ENCODE assay signal across 23 cellular contexts in genomic region chr20:59802471-59803221, GRCh38.
A peak's percentile ranks its signal among the peaks of the same experiment; 100 is the strongest.
DNase-seq lines count a peak whose midpoint lies in the region; ATAC-seq and TF ChIP-seq lines count a peak whose summit lies in the region.
"Had no signal": no experiment of that assay in that cellular context is flagged by ENCODE, and none has a peak within 500 bp of the region (broad histone marks: within the 10 kb centered on the region; RNA-seq: fewer than 3 reads in every experiment).

No MANE protein-coding gene starts in this region.

- TF ChIP-seq POLR2A in body of pancreas (IDR thresholded peaks at IDR 0.05) (no peak), ovary (IDR thresholded peaks at IDR 0.05) (no peak)

- no peaks in the 10 kb centered on the region for H3K27me3 ChIP-seq in body of pancreas
- no peaks in the 10 kb centered on the region for H3K27me3 ChIP-seq in ovary

- TF ChIP-seq CTCF in body of pancreas (IDR thresholded peaks at IDR 0.05) = no peak
- TF ChIP-seq CTCF in ovary (IDR thresholded peaks at IDR 0.05) = no peak

- DNase-seq in Ammon's horn (ENCODE audit: low spot score) = peak; percentile 59
- DNase-seq in SK-MEL-5 (ENCODE audit: low read depth, low spot score) = peak; percentile 49
- peak in 25 of 42 donors; percentile 14 to 71 (median 36) for DNase-seq in head of caudate nucleus
- no peak for DNase-seq in sciatic nerve (ENCODE audit: low spot score)
- no peak for DNase-seq in body of pancreas
- DNase-seq in ovary = no peak
- DNase-seq: activated CD4-positive, alpha-beta T cell treated with anti-CD3 and anti-CD28 coated beads, Interleukin-2, amount 50 U/mL, for 1 hour; activated naive CD4-positive, alpha-beta T cell treated with anti-CD3 and anti-CD28 coated beads, Interleukin-2, amount 50 U/mL, for 16 hours; BE2C; CD8-positive, alpha-beta memory T cell; GOT3; kidney; lower lobe of right lung; NCI-H1092; NCI-H187; NCI-H524; PC-3; stimulated activated CD4-positive, alpha-beta T cell treated with anti-CD3 and anti-CD28 coated beads, Interleukin-15, amount 100 ng/mL, for 24 hours; stimulated activated naive B cell treated with anti-CD40 and anti-IgM and Interleukin-4, amounts not matched to agents 10 μg/mL and 1 μg/mL and 100 μg/mL, for 72 hours had no signal

- intact Hi-C loops in head of caudate nucleus (cut with DNase I) = no loop called here
- intact Hi-C loops in sciatic nerve (cut with DNase I) = no loop called here
- intact Hi-C loops in body of pancreas (cut with DNase I) = no loop called here
- intact Hi-C loops in ovary (cut with DNase I) = no loop called here

- H3K27ac ChIP-seq in body of pancreas (no peak overlapping the region), ovary (no peak overlapping the region)
- H3K27ac ChIP-seq: lower lobe of right lung, thoracic aorta had no signal

- ATAC-seq in sciatic nerve (peak; percentile 64), HG03095 (IDR thresholded peaks at IDR 0.05; ENCODE audit: unreplicated experiment) (no peak), body of pancreas (no peak)
- ATAC-seq: activated T-helper 17 cell treated with anti-CD3 and anti-CD28 coated beads, Interleukin-2, amount 50 U/mL, for 72 hours; lower lobe of right lung; PC-3; Right ventricle myocardium inferior; stimulated activated naive B cell treated with anti-CD40 and anti-IgM and Interleukin-4, amounts not matched to agents 10 μg/mL and 1 μg/mL and 100 μg/mL, for 72 hours had no signal

- TF ChIP-seq EP300 in ovary (IDR thresholded peaks at IDR 0.05) = no peak

- H3K36me3 ChIP-seq in body of pancreas (replicated peaks in 1 of 2; ENCODE audit: insufficient read depth in 1 of 2, low read depth in 2 of 2) (no peaks in the 10 kb centered on the region), ovary (no peaks in the 10 kb centered on the region)
- H3K36me3 ChIP-seq: BE2C, lower lobe of right lung, thoracic aorta had no signal

- in situ Hi-C loops in SK-MEL-5 (cut with HindIII; ENCODE audit: low pct_unique_long_range_greater_than_20kb, low sequenced_read_pairs) = no loop called here

- WGBS in body of pancreas, 2 donors = 61 to 66% methylated on average over 9 of the region's 9 CpGs
- 79 to 87% (median 83%) methylated on average over 9 of the region's 9 CpGs for WGBS in ovary, 3 donors

- H3K9me3 ChIP-seq in body of pancreas (no peaks in the 10 kb centered on the region), ovary (no peaks in the 10 kb centered on the region)
- H3K9me3 ChIP-seq: BE2C had no signal

- H3K4me1 ChIP-seq in body of pancreas (no peaks in the 10 kb centered on the region), ovary (ENCODE audit: insufficient read depth) (no peaks in the 10 kb centered on the region)
- H3K4me1 ChIP-seq: BE2C, lower lobe of right lung had no signal

- H3K4me3 ChIP-seq in body of pancreas (no peak overlapping the region), ovary (no peak overlapping the region)
- H3K4me3 ChIP-seq: lower lobe of right lung, thoracic aorta had no signal

Comparison
In these comparisons a context has a peak if more than half of its experiments do, and no peak if none do; other contexts are left out.
1. DNase-seq: peak in Ammon's horn (single experiment), SK-MEL-5 (single experiment) and head of caudate nucleus (25 of 42); none in sciatic nerve (single experiment), body of pancreas (0 of 4) and ovary (0 of 5).